22 cellular contexts compared by ENCODE assay signal in the genomic region with DNA sequence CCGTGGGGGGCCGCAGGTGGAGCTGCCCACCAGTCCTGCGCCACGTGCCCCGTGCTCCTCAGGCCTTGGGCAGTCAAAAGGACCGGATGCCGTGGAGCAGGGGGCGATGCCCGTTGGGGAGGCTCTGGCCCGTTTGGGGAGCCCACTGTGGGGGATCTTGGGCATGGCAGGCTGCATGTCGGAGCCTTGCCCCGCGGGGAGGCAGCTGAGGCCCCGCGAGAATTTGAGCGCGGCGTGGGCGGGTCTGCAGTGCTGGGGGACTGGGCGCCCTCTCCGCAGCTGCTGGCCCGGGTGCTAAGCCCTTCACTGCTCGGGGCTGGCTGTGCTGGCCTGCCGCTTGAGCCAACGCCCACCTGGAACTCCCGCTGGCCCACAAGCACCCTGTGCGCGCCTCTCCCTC.
"Had no signal": no experiment of that assay in that cellular context is flagged by ENCODE, and none has a peak within 500 bp of the region (broad histone marks: within the 10 kb centered on the region; RNA-seq: fewer than 3 reads in every experiment).

No MANE protein-coding gene starts in this region.

- ATAC-seq: K562 had no signal

- FAIRE-seq: HTR-8/SVneo, K562, RCC 7860 had no signal

- H3K4me2 ChIP-seq: KMS-11, SK-N-SH had no signal

- H3K4me3 ChIP-seq: K562 had no signal

- H3K9me3 ChIP-seq: SK-N-SH had no signal

- DNase-seq: Kasumi-1, MM.1S, NCI-H1092 treated with DMSO at 0.1 percent for 48 hours, NCI-H1436, NCI-H187, NCI-H2029, NCI-H2081 treated with DMSO at 0.1 percent for 48 hours, NCI-H2171, NCI-H226, NCI-H446, NCI-H510A, NCI-H524 treated with DMSO at 0.1 percent for 48 hours, NCI-H69, NCI-H774, RPMI8226, SHP77, SK-N-SH had no signal

- H3K27ac ChIP-seq: HL-60, KMS-11 had no signal

- H3K9ac ChIP-seq: KMS-11, SK-N-SH had no signal
